Comparison of ENCODE assay signal across 1 cellular context in genomic region chrX:21800344-21800770, GRCh38.
TF ChIP-seq lines count a peak whose summit lies in the region.

No MANE protein-coding gene starts in this region.

TF ChIP-seq in H1, 55 proteins besides CTCF, POLR2A, EP300 and RAD21:
- no peak for TF ChIP-seq GTF2F1 (IDR thresholded peaks at IDR 0.05; ENCODE audit: borderline replicate concordance, low read depth, low read length)
- no peak for TF ChIP-seq E2F6 (IDR thresholded peaks at IDR 0.05)
- TF ChIP-seq CREB1 (IDR thresholded peaks at IDR 0.05): no peak
- TF ChIP-seq SAP30 (IDR thresholded peaks at IDR 0.05; ENCODE audit: insufficient read depth, insufficient replicate concordance, low read length): no peak
- TF ChIP-seq SIRT6 (IDR thresholded peaks at IDR 0.05; ENCODE audit: low read length): no peak
- TF ChIP-seq BACH1 (IDR thresholded peaks at IDR 0.05; ENCODE audit: low read length): no peak
- no peak for TF ChIP-seq TEAD4 (IDR thresholded peaks at IDR 0.05; ENCODE audit: low read depth, low read length)
- no peak for TF ChIP-seq SIN3A (conservative IDR thresholded peaks at IDR 0.05 in 1 of 2, IDR thresholded peaks at IDR 0.05 in 1 of 2; ENCODE audit: low read depth in 1 of 2, low read length in 2 of 2)
- TF ChIP-seq TBP (IDR thresholded peaks at IDR 0.05; ENCODE audit: low read depth, low read length): no peak
- TF ChIP-seq JUND (IDR thresholded peaks at IDR 0.05; ENCODE audit: low read length): no peak
- TF ChIP-seq CEBPB (IDR thresholded peaks at IDR 0.05; ENCODE audit: low read depth, low read length): no peak
- no peak for TF ChIP-seq SIX5 (IDR thresholded peaks at IDR 0.05; ENCODE audit: low read depth, low read length)
- TF ChIP-seq NRF1 (IDR thresholded peaks at IDR 0.05; ENCODE audit: low read depth, low read length): no peak
- TF ChIP-seq ZNF274 (IDR thresholded peaks at IDR 0.05; ENCODE audit: borderline replicate concordance, extremely low read depth, low read length): no peak
- no peak for TF ChIP-seq KDM5A (IDR thresholded peaks at IDR 0.05; ENCODE audit: low read length)
- no peak for TF ChIP-seq GABPA (IDR thresholded peaks at IDR 0.05; ENCODE audit: borderline replicate concordance, insufficient read depth, low read length)
- TF ChIP-seq RXRA (IDR thresholded peaks at IDR 0.05; ENCODE audit: insufficient read depth, low read depth, low read length): no peak
